Comparison of ENCODE assay signal across 7 cellular contexts in the genomic region with DNA sequence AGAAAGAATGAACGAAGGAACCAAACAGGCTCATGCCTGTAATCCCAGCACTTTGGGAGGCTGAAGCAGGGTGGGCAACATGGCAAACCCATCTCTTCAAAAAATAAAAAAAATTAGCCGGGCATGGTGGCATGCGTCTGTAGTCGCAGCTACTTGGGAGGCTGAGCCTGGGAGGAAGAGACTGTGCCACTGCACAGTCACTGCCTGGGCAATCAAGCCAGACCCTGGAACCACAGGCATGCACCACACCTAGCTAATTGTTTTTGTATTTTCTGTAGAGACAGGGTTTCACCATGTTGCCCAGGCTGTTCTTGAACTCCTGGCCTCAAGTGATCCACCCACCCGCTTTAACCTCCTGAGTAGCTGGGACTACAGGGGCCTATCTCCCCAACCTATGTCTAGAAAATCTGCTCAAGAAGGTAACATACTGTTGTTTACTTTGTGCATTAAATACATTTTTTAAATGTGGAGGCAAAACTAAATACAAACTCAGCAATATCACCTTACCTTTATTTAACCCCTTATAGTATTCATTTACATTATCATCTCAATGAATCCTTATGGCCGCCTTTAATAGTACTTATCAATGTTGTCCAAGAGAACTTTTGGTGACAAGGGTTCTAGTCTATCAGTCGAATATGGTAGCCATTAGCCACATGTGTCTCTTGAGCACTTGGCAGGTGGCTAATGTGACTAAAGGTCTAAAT. TPM values are rescaled to one million over a fixed set of nuclear protein-coding genes. Genes with fewer than 3 reads are reported as not detected.
A peak's percentile ranks its signal among the peaks of the same experiment; 100 is the strongest.
DNase-seq lines count a peak whose midpoint lies in the region; ATAC-seq and TF ChIP-seq lines count a peak whose summit lies in the region.

No MANE protein-coding gene starts in this region.

- no peaks in the 10 kb centered on the region for H3K9me3 ChIP-seq in skeletal muscle satellite cell (replicated peaks; ENCODE audit: low read length)

- no peaks in the 10 kb centered on the region for H3K27me3 Mint-ChIP-seq in T-cell

- H3K27me3 ChIP-seq in skeletal muscle satellite cell (ENCODE audit: control insufficient read depth, insufficient read depth, low read length): no peaks in the 10 kb centered on the region

- peak overlapping the region; percentile 97 for H3K4me2 ChIP-seq in skeletal muscle satellite cell (ENCODE audit: low read length)

- in situ Hi-C loops in GM13976 (cut with MboI; ENCODE audit: low sequenced_read_pairs, unreplicated experiment): no loop called here

- POLR2A ChIA-PET in T-cell (lab: Charles Lee): interaction anchor here (0.5 to 0.7 kb wide), 3 partner anchors 125 to 430 kb away, joined by 3 to 8 read pairs (median 3); no protein-coding TSS in a partner anchor

- TF ChIP-seq CTCF in HFF-Myc (IDR thresholded peaks at IDR 0.05; ENCODE audit: low read depth, low read length, missing control alignments): no peak
- TF ChIP-seq CTCF in fibroblast of mammary gland (conservative IDR thresholded peaks at IDR 0.05; ENCODE audit: control insufficient read depth, insufficient read depth, low read depth, low read length): no peak
- no peak for TF ChIP-seq CTCF in GM13976 (IDR thresholded peaks at IDR 0.05; ENCODE audit: borderline replicate concordance, control extremely low read depth, extremely low read depth, insufficient read depth, missing control alignments)

- H3K4me3 ChIP-seq in HFF-Myc (replicated peaks; ENCODE audit: low read depth, low read length) (peak overlapping the region; percentile 97), fibroblast of mammary gland (ENCODE audit: control insufficient read depth, low read depth, low read length) (peak overlapping the region; percentile 31), skeletal muscle satellite cell (ENCODE audit: low read length) (peak overlapping the region; percentile 53)

- peaks cover 65% of the 10 kb centered on the region for H3K36me3 ChIP-seq in skeletal muscle satellite cell (ENCODE audit: insufficient read depth, low read length)

- DNase-seq in HFF-Myc (ENCODE audit: extremely low read depth, low read depth) (no peak), T-cell (no peak), fibroblast of mammary gland (ENCODE audit: low read depth) (peak; percentile 39), GM13976 (ENCODE audit: low spot score) (no peak), NCI-H146 (lab: John Stamatoyannopoulos, UW) (no peak), midbrain (lab: John Stamatoyannopoulos, UW) (no peak)

- no peak for ATAC-seq in T-cell (replicated peaks in 1 of 4)

- H3K9me3 Mint-ChIP-seq in T-cell: no peaks in the 10 kb centered on the region

- H3K36me3 Mint-ChIP-seq in T-cell: peaks cover 34% of the 10 kb centered on the region

- H3K4me1 ChIP-seq in skeletal muscle satellite cell (ENCODE audit: control insufficient read depth, insufficient read depth, low read length): peaks cover 33% of the 10 kb centered on the region

- peak overlapping the region; percentile 47 for H3K9ac ChIP-seq in skeletal muscle satellite cell (ENCODE audit: low read depth, low read length)

- peak overlapping the region in 2 of 3 donors; percentile 34 to 39 for H3K4me3 Mint-ChIP-seq in T-cell

- peak overlapping the region; percentile 15 to 68 for H3K27ac Mint-ChIP-seq in T-cell

- H3K4me1 Mint-ChIP-seq in T-cell: peaks cover 29 to 43% (median 36%) of the 10 kb centered on the region in 3 donors

- CTCF ChIA-PET in T-cell (lab: Charles Lee): interaction anchor here in 1 of 2 donors (0.5 kb wide), 1 partner anchor 946 kb away, joined by 3 read pairs; no protein-coding TSS in a partner anchor

RNA-seq across cellular contexts. Expression of a gene that starts 2.7 kb away (rescaled TPM):
- 100 to 1,000 TPM in 1 of 5 donors, 10 to 100 TPM in 4; 44.5 to 102 (median 85.6) TPM for total RNA-seq in T-cell
- 21.4 and 24.1 TPM in 2 replicates for total RNA-seq in skeletal muscle satellite cell (2012; rRNA removed)

RNA-seq across cellular contexts. Expression of a gene that starts 10.0 kb away (rescaled TPM):
- not detected for total RNA-seq in T-cell
- 0.44 TPM in 1 of 2 replicates, not detected in the other for total RNA-seq in skeletal muscle satellite cell (2012; rRNA removed)

RNA-seq across cellular contexts. Expression of a gene that starts 20.3 kb away (rescaled TPM):
- total RNA-seq in T-cell: 10 to 100 TPM; 35.3 to 56.4 (median 39.2) TPM
- 18.3 and 19.9 TPM in 2 replicates for total RNA-seq in skeletal muscle satellite cell (2012; rRNA removed)

RNA-seq across cellular contexts. Expression of a gene that starts 46.9 kb away (rescaled TPM):
- total RNA-seq in T-cell: 100 to 1,000 TPM; 110 to 174 (median 167) TPM
- 105 and 107 TPM in 2 replicates for total RNA-seq in skeletal muscle satellite cell (2012; rRNA removed)

Comparison
In these comparisons a context has a peak if more than half of its experiments do, and no peak if none do; other contexts are left out.
1. H3K4me3 ChIP-seq: peak in every context shown above with its lines; median percentile 97 in HFF-Myc; 53 in skeletal muscle satellite cell; 31 in fibroblast of mammary gland.